Comparison of ENCODE assay signal across 1 cellular context in the genomic region with DNA sequence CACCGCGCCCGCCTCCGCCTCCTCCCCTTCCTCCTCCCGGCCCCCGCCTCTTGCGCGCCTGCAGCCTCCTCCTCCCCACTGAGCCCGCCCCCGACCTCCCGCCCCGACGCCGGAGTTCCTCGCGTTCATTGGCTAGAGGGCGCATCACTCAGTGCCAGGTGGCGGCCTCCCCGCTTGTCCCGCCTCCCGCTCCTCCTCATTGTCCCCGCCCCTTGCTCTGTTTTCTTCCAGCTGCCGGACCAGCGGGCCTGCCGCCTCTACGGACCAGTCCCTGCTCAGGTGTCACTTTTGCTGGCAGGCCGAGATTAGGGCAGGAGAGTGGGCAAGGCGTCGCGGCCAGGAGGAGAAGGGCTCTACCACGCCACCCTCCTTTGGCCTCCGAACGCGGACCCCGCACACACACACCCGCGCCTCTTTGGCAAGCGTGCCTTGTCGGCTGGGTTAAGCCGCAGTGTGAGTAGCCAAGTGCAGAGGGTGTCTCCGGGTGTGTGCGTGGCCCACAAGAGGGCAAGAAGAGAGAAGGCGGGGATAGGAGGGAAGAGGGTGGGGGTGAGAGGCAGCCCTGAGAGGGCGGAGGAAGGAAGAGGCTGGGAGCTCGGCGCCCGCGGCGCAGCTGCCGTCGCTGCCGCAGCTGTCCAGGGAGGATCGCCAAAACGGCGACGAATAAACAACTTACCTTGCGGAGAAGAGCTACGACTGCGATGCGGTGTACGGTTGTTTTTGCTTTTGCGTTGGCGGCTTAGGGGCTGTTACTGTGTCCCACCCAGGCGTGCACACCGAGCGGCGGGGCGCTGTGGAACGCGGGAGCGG.
TF ChIP-seq lines count a peak whose summit lies in the region.

No MANE protein-coding gene starts in this region.

TF ChIP-seq in HepG2, 621 proteins besides CTCF, POLR2A, EP300 and RAD21 (continued from another document and continues in another):
- TF ChIP-seq, protein P1, sequence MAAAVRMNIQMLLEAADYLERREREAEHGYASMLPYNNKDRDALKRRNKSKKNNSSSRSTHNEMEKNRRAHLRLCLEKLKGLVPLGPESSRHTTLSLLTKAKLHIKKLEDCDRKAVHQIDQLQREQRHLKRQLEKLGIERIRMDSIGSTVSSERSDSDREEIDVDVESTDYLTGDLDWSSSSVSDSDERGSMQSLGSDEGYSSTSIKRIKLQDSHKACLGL (CRISPR knock-in tag; IDR thresholded peaks at IDR 0.05) = peak; percentile 73; the same call in 1 of the 2 replicates
- peak in 1 of 2 experiments; percentile 77; a peak in 2 of 4 replicates for TF ChIP-seq HMGXB4 (CRISPR knock-in tag; IDR thresholded peaks at IDR 0.05; ENCODE audit: borderline replicate concordance in 1 of 2, low read depth in 1 of 2)
- TF ChIP-seq ZNF800 (CRISPR knock-in tag; IDR thresholded peaks at IDR 0.05) = peak; percentile 74
- TF ChIP-seq RORA (CRISPR knock-in tag; IDR thresholded peaks at IDR 0.05) = no peak
- TF ChIP-seq IRX3 (CRISPR knock-in tag; IDR thresholded peaks at IDR 0.05; ENCODE audit: borderline replicate concordance, low read depth) = no peak
- peak; percentile 43; the same call in 1 of the 2 replicates for TF ChIP-seq GATA4 (IDR thresholded peaks at IDR 0.05; ENCODE audit: borderline replicate concordance, low read depth)
- TF ChIP-seq, protein P2, sequence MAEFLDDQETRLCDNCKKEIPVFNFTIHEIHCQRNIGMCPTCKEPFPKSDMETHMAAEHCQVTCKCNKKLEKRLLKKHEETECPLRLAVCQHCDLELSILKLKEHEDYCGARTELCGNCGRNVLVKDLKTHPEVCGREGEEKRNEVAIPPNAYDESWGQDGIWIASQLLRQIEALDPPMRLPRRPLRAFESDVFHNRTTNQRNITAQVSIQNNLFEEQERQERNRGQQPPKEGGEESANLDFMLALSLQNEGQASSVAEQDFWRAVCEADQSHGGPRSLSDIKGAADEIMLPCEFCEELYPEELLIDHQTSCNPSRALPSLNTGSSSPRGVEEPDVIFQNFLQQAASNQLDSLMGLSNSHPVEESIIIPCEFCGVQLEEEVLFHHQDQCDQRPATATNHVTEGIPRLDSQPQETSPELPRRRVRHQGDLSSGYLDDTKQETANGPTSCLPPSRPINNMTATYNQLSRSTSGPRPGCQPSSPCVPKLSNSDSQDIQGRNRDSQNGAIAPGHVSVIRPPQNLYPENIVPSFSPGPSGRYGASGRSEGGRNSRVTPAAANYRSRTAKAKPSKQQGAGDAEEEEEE (CRISPR knock-in tag; IDR thresholded peaks at IDR 0.05; ENCODE audit: borderline replicate concordance) = peak; percentile 60; the same call in 1 of the 2 replicates
- TF ChIP-seq HNRNPK (IDR thresholded peaks at IDR 0.05; ENCODE audit: low read depth, low read length, poor library complexity, severe bottlenecking) = peak; percentile 59
- peak; percentile 45; the same call in 1 of the 2 replicates for TF ChIP-seq SOX5 (CRISPR knock-in tag; IDR thresholded peaks at IDR 0.05; ENCODE audit: borderline replicate concordance)
- peak; percentile 63 for TF ChIP-seq SRSF1 (optimal IDR thresholded peaks at IDR 0.05; ENCODE audit: low read depth, low read length)
- no peak for TF ChIP-seq NCOA1 (CRISPR knock-in tag; IDR thresholded peaks at IDR 0.05)
- 0 out of 2 replicates have a peak, but pooled peaks have one; percentile 49 for TF ChIP-seq MED13 (CRISPR knock-in tag; IDR thresholded peaks at IDR 0.05)
- TF ChIP-seq, protein P3, sequence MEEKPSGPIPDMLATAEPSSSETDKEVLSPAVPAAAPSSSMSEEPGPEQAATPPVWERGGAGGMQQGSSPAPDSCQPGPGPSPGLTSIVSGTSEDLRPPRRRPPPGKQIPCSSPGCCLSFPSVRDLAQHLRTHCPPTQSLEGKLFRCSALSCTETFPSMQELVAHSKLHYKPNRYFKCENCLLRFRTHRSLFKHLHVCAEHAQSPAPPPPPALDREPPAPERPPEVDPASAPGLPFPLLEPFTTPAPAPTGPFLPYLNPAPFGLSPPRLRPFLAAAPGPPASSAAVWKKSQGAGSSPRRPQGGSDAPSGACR (CRISPR knock-in tag; IDR thresholded peaks at IDR 0.05) = 0 out of 2 replicates have a peak, but pooled peaks have one; percentile 16
- no peak for TF ChIP-seq NONO (IDR thresholded peaks at IDR 0.05)
- TF ChIP-seq NONO (CRISPR knock-in tag; conservative IDR thresholded peaks at IDR 0.05) = peak; percentile 83
- TF ChIP-seq TP53 (CRISPR knock-in tag; conservative IDR thresholded peaks at IDR 0.05) = no peak
- 0 out of 2 replicates have a peak, but pooled peaks have one; percentile 23 for TF ChIP-seq NFATC3 (CRISPR knock-in tag; IDR thresholded peaks at IDR 0.05)
- peak; percentile 96 for TF ChIP-seq HOXD1 (CRISPR knock-in tag; IDR thresholded peaks at IDR 0.05)
- TF ChIP-seq ZNF776 (CRISPR knock-in tag; IDR thresholded peaks at IDR 0.05) = peak; percentile 44; the same call in 1 of the 2 replicates
- TF ChIP-seq REL (CRISPR knock-in tag; conservative IDR thresholded peaks at IDR 0.05) = peak; percentile 81; the same call in 1 of the 2 replicates
- TF ChIP-seq FOXA3 (CRISPR knock-in tag; IDR thresholded peaks at IDR 0.05) = peak; percentile 9; the same call in 1 of the 2 replicates
- TF ChIP-seq, protein P4, sequence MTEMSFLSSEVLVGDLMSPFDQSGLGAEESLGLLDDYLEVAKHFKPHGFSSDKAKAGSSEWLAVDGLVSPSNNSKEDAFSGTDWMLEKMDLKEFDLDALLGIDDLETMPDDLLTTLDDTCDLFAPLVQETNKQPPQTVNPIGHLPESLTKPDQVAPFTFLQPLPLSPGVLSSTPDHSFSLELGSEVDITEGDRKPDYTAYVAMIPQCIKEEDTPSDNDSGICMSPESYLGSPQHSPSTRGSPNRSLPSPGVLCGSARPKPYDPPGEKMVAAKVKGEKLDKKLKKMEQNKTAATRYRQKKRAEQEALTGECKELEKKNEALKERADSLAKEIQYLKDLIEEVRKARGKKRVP (CRISPR knock-in tag; IDR thresholded peaks at IDR 0.05) = 0 out of 4 replicates have a peak, but pooled peaks of 1 of the 2 experiments have one; percentile 40
- TF ChIP-seq KMT2B (CRISPR knock-in tag; IDR thresholded peaks at IDR 0.05) = peak; percentile 80
- peak; percentile 79; the same call in 1 of the 2 replicates for TF ChIP-seq THAP7 (CRISPR knock-in tag; IDR thresholded peaks at IDR 0.05)
- 0 out of 2 replicates have a peak, but pooled peaks have one; percentile 7 for TF ChIP-seq MNT (IDR thresholded peaks at IDR 0.05)
- peak; percentile 72 for TF ChIP-seq POLR2G (IDR thresholded peaks at IDR 0.05; ENCODE audit: low read depth, low read length)
- 0 out of 2 replicates have a peak, but pooled peaks have one; percentile 48 for TF ChIP-seq ZC3H4 (CRISPR knock-in tag; IDR thresholded peaks at IDR 0.05; ENCODE audit: borderline replicate concordance)
- TF ChIP-seq KLF6 (CRISPR knock-in tag; IDR thresholded peaks at IDR 0.05) = 0 out of 2 replicates have a peak, but pooled peaks have one; percentile 24
- peak; percentile 90 for TF ChIP-seq ZFX (CRISPR knock-in tag; IDR thresholded peaks at IDR 0.05; ENCODE audit: low read depth)
- no peak for TF ChIP-seq FOXM1 (CRISPR knock-in tag; IDR thresholded peaks at IDR 0.05)
- TF ChIP-seq ZIK1 (CRISPR knock-in tag; IDR thresholded peaks at IDR 0.05; ENCODE audit: borderline replicate concordance, low read depth) = no peak; the same call in 1 of the 2 replicates
- TF ChIP-seq THAP11 (CRISPR knock-in tag; IDR thresholded peaks at IDR 0.05) = peak; percentile 46; the same call in 1 of the 2 replicates
- peak; percentile 75 for TF ChIP-seq ZNF430 (CRISPR knock-in tag; IDR thresholded peaks at IDR 0.05)
- TF ChIP-seq, protein P5, sequence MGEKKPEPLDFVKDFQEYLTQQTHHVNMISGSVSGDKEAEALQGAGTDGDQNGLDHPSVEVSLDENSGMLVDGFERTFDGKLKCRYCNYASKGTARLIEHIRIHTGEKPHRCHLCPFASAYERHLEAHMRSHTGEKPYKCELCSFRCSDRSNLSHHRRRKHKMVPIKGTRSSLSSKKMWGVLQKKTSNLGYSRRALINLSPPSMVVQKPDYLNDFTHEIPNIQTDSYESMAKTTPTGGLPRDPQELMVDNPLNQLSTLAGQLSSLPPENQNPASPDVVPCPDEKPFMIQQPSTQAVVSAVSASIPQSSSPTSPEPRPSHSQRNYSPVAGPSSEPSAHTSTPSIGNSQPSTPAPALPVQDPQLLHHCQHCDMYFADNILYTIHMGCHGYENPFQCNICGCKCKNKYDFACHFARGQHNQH (CRISPR knock-in tag; IDR thresholded peaks at IDR 0.05) = peak; percentile 64
- TF ChIP-seq MZF1 (CRISPR knock-in tag; IDR thresholded peaks at IDR 0.05; ENCODE audit: borderline replicate concordance) = peak; percentile 53; the same call in 1 of the 2 replicates
- TF ChIP-seq FOXO1 (CRISPR knock-in tag; IDR thresholded peaks at IDR 0.05) = peak; percentile 52; the same call in 1 of the 2 replicates
- TF ChIP-seq, protein P6, sequence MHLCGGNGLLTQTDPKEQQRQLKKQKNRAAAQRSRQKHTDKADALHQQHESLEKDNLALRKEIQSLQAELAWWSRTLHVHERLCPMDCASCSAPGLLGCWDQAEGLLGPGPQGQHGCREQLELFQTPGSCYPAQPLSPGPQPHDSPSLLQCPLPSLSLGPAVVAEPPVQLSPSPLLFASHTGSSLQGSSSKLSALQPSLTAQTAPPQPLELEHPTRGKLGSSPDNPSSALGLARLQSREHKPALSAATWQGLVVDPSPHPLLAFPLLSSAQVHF (CRISPR knock-in tag; IDR thresholded peaks at IDR 0.05) = peak; percentile 75; the same call in 1 of the 2 replicates
- TF ChIP-seq ZNF572 (CRISPR knock-in tag; IDR thresholded peaks at IDR 0.05) = peak; percentile 100
- TF ChIP-seq MAF1 (CRISPR knock-in tag; IDR thresholded peaks at IDR 0.05; ENCODE audit: borderline replicate concordance) = peak; percentile 70; the same call in 1 of the 2 replicates
- peak; percentile 78; the same call in 1 of the 2 replicates for TF ChIP-seq ZNF558 (CRISPR knock-in tag; IDR thresholded peaks at IDR 0.05; ENCODE audit: borderline replicate concordance)
- TF ChIP-seq PBX2 (CRISPR knock-in tag; IDR thresholded peaks at IDR 0.05) = peak; percentile 95
- TF ChIP-seq FOXP1 (IDR thresholded peaks at IDR 0.05) = no peak
- TF ChIP-seq FOXP1 (CRISPR knock-in tag; IDR thresholded peaks at IDR 0.05) = peak; percentile 18; the same call in 1 of the 2 replicates
- peak; percentile 65 for TF ChIP-seq AGO1 (IDR thresholded peaks at IDR 0.05; ENCODE audit: low read depth, low read length, poor library complexity, severe bottlenecking)
- no peak for TF ChIP-seq PLSCR1 (CRISPR knock-in tag; IDR thresholded peaks at IDR 0.05; ENCODE audit: borderline replicate concordance)
- 0 out of 2 replicates have a peak, but pooled peaks have one; percentile 76 for TF ChIP-seq ZNF672 (CRISPR knock-in tag; IDR thresholded peaks at IDR 0.05)
- TF ChIP-seq ZMYM2 (CRISPR knock-in tag; IDR thresholded peaks at IDR 0.05) = peak; percentile 61; the same call in 1 of the 2 replicates
